ENCODE assay signal across 2 cellular contexts in the genomic region with DNA sequence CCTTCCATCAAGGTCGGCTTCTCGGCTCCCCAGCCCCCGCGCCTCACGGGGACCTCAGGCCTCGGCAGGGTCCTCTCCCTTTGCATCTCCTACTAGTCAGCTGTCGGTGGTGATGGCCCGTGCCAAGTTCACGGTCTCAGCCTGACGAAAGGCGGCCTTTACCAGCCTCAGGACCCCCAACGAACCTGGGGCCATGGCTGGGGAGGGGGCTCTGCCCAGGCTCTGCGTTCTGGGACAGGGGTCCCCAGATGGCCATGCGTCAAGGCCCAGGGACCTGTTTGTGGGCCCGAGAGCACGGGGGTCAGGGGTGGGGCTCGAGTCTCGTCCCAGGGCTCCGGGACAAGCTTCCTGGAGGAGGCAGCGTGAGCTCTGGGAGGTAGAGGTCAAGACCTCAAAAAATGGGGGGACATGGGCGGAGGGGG.
A peak's percentile ranks its signal among the peaks of the same experiment; 100 is the strongest.
TF ChIP-seq lines count a peak whose summit lies in the region.

No MANE protein-coding gene starts in this region.

TF ChIP-seq in GM12878, 131 proteins besides CTCF, POLR2A, EP300 and RAD21:
- TF ChIP-seq IKZF2 (IDR thresholded peaks at IDR 0.05): no peak
- TF ChIP-seq MTA3 (IDR thresholded peaks at IDR 0.05; ENCODE audit: borderline replicate concordance, low read length): no peak
- TF ChIP-seq, protein P1, sequence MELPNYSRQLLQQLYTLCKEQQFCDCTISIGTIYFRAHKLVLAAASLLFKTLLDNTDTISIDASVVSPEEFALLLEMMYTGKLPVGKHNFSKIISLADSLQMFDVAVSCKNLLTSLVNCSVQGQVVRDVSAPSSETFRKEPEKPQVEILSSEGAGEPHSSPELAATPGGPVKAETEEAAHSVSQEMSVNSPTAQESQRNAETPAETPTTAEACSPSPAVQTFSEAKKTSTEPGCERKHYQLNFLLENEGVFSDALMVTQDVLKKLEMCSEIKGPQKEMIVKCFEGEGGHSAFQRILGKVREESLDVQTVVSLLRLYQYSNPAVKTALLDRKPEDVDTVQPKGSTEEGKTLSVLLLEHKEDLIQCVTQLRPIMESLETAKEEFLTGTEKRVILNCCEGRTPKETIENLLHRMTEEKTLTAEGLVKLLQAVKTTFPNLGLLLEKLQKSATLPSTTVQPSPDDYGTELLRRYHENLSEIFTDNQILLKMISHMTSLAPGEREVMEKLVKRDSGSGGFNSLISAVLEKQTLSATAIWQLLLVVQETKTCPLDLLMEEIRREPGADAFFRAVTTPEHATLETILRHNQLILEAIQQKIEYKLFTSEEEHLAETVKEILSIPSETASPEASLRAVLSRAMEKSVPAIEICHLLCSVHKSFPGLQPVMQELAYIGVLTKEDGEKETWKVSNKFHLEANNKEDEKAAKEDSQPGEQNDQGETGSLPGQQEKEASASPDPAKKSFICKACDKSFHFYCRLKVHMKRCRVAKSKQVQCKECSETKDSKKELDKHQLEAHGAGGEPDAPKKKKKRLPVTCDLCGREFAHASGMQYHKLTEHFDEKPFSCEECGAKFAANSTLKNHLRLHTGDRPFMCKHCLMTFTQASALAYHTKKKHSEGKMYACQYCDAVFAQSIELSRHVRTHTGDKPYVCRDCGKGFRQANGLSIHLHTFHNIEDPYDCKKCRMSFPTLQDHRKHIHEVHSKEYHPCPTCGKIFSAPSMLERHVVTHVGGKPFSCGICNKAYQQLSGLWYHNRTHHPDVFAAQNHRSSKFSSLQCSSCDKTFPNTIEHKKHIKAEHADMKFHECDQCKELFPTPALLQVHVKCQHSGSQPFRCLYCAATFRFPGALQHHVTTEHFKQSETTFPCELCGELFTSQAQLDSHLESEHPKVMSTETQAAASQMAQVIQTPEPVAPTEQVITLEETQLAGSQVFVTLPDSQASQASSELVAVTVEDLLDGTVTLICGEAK (IDR thresholded peaks at IDR 0.05; ENCODE audit: borderline replicate concordance): peak; percentile 49; the same call in 1 of the 2 replicates
- TF ChIP-seq POLR2AphosphoS2 (IDR thresholded peaks at IDR 0.05; ENCODE audit: low read depth, low read length): no peak
- TF ChIP-seq, protein P2, sequence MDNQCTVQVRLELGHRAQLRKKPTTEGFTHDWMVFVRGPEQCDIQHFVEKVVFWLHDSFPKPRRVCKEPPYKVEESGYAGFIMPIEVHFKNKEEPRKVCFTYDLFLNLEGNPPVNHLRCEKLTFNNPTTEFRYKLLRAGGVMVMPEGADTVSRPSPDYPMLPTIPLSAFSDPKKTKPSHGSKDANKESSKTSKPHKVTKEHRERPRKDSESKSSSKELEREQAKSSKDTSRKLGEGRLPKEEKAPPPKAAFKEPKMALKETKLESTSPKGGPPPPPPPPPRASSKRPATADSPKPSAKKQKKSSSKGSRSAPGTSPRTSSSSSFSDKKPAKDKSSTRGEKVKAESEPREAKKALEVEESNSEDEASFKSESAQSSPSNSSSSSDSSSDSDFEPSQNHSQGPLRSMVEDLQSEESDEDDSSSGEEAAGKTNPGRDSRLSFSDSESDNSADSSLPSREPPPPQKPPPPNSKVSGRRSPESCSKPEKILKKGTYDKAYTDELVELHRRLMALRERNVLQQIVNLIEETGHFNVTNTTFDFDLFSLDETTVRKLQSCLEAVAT (IDR thresholded peaks at IDR 0.05): peak; percentile 88
- no peak for TF ChIP-seq TCF7 (IDR thresholded peaks at IDR 0.05; ENCODE audit: borderline replicate concordance)
- no peak for TF ChIP-seq ZNF207 (IDR thresholded peaks at IDR 0.05; ENCODE audit: borderline replicate concordance)

TF ChIP-seq in GM12891, 5 proteins besides CTCF, POLR2A, EP300 and RAD21:
- TF ChIP-seq PAX5 (IDR thresholded peaks at IDR 0.05; ENCODE audit: insufficient read depth, low read length, severe bottlenecking) (no peak), POLR2AphosphoS5 (IDR thresholded peaks at IDR 0.05; ENCODE audit: low read depth, low read length) (no peak), POU2F2 (IDR thresholded peaks at IDR 0.05; ENCODE audit: low read depth, low read length) (no peak), SPI1 (IDR thresholded peaks at IDR 0.05; ENCODE audit: low read depth, low read length) (no peak), TAF1 (IDR thresholded peaks at IDR 0.05; ENCODE audit: low read depth, low read length) (no peak)
